In the genomic region with DNA sequence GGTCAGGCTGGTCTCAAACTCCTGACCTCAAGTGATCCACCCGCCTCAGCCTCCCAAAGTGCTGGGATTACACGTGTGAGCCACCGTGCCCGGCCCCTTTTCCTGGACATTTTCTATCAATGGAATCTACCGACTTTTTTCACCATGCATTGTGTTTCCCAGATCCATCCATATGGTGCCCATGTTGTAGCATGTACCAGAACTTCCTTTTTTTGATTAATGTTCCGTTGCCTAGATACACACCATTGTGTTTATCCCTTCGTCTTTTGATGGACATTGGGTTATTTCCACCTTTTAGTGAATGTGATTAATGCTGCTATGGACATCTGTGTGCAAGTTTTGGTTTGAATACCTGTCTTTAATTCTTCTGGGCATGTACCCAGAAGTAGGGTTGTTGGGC, we compare ENCODE assay signal across 16 cellular contexts.
"Had no signal": no experiment of that assay in that cellular context is flagged by ENCODE, and none has a peak within 500 bp of the region (broad histone marks: within the 10 kb centered on the region; RNA-seq: fewer than 3 reads in every experiment).

No MANE protein-coding gene starts in this region.

- DNase-seq: activated CD4-positive, alpha-beta T cell treated with anti-CD3 and anti-CD28 coated beads for 4 hours; activated CD8-positive, alpha-beta T cell treated with anti-CD3 and anti-CD28 coated beads for 36 hours; activated gamma-delta T cell; activated T-cell treated with anti-CD3 and anti-CD28 coated beads, Interleukin-2, amount 50 U/mL, for 4 hours; esophagus squamous epithelium; hypothalamus; kidney; left ventricle myocardium inferior; mesendoderm; nucleus accumbens; T-helper 17 cell had no signal

- H3K27ac Mint-ChIP-seq: activated CD8-positive, alpha-beta T cell treated with anti-CD3 and anti-CD28 coated beads for 36 hours; activated naive CD4-positive, alpha-beta T cell treated with anti-CD3 and anti-CD28 coated beads, Interleukin-2, amount 50 U/mL, for 72 hours; stimulated activated memory B cell treated with anti-CD40 and anti-IgM and Interleukin-4, amounts not matched to agents 10 μg/mL and 1 μg/mL and 100 μg/mL, for 72 hours; T-helper 17 cell; type B pancreatic cell; WTC11 had no signal

- H3K4me3 Mint-ChIP-seq: activated CD8-positive, alpha-beta T cell treated with anti-CD3 and anti-CD28 coated beads for 36 hours; activated T-cell treated with anti-CD3 and anti-CD28 coated beads, Interleukin-2, amount 50 U/mL, for 4 hours; natural killer cell treated with Interleukin-12 subunit alpha and Interleukin-12 subunit beta and Interleukin-15 and Interleukin-18, amount 100 ng/mL, for 72 hours; stimulated activated memory B cell treated with anti-CD40 and anti-IgM and Interleukin-4, amounts not matched to agents 10 μg/mL and 1 μg/mL and 100 μg/mL, for 72 hours; T-helper 17 cell; type B pancreatic cell; WTC11 had no signal

- ATAC-seq: activated CD8-positive, alpha-beta T cell treated with anti-CD3 and anti-CD28 coated beads for 36 hours; activated naive CD4-positive, alpha-beta T cell treated with anti-CD3 and anti-CD28 coated beads, Interleukin-2, amount 50 U/mL, for 72 hours; activated T-cell treated with anti-CD3 and anti-CD28 coated beads, Interleukin-2, amount 50 U/mL, for 4 hours; stimulated activated memory B cell treated with anti-CD40 and anti-IgM and Interleukin-4, amounts not matched to agents 10 μg/mL and 1 μg/mL and 100 μg/mL, for 72 hours; T-helper 17 cell; WTC11 had no signal

- H3K4me1 Mint-ChIP-seq: stimulated activated memory B cell treated with anti-CD40 and anti-IgM and Interleukin-4, amounts not matched to agents 10 μg/mL and 1 μg/mL and 100 μg/mL, for 72 hours had no signal

- H3K27me3 Mint-ChIP-seq: activated CD8-positive, alpha-beta T cell treated with anti-CD3 and anti-CD28 coated beads for 36 hours had no signal

- H3K9me3 Mint-ChIP-seq: activated CD8-positive, alpha-beta T cell treated with anti-CD3 and anti-CD28 coated beads for 36 hours; activated naive CD4-positive, alpha-beta T cell treated with anti-CD3 and anti-CD28 coated beads, Interleukin-2, amount 50 U/mL, for 72 hours; activated T-cell treated with anti-CD3 and anti-CD28 coated beads, Interleukin-2, amount 50 U/mL, for 4 hours; natural killer cell treated with Interleukin-12 subunit alpha and Interleukin-12 subunit beta and Interleukin-15 and Interleukin-18, amount 100 ng/mL, for 72 hours; stimulated activated memory B cell treated with anti-CD40 and anti-IgM and Interleukin-4, amounts not matched to agents 10 μg/mL and 1 μg/mL and 100 μg/mL, for 72 hours; type B pancreatic cell; WTC11 had no signal
